In genomic region chr18:9104244-9104901, GRCh38 we compare ENCODE assay signal across 8 cellular contexts. TPM values are rescaled to one million over a fixed set of nuclear protein-coding genes. Genes with fewer than 3 reads are reported as not detected.
DNase-seq lines count a peak whose midpoint lies in the region; ATAC-seq and TF ChIP-seq lines count a peak whose summit lies in the region.

No MANE protein-coding gene starts in this region.

- POLR2A ChIA-PET in MCF 10A (lab: Yijun Ruan, JAX): interaction anchor here (0.6 to 8.5 kb wide), 23 partner anchors 11 to 809 kb away, joined by 3 to 449 read pairs (median 7); partner anchors contain the start of genes ANKRD12 and VAPA

- H3K9me3 ChIP-seq in mononuclear cell (ENCODE audit: low read depth, low read length): no peaks in the 10 kb centered on the region

- H3K4me3 Mint-ChIP-seq in MCF 10A (ENCODE audit: unreplicated experiment): peak overlapping the region; percentile 80

- DNase-seq in HFF-Myc (ENCODE audit: extremely low read depth, low read depth) (no peak), MCF 10A (ENCODE audit: unreplicated experiment) (no peak), NCI-H82 (lab: John Stamatoyannopoulos, UW) (no peak)
- DNase-seq in central memory CD4-positive, alpha-beta T cell: no peak
- DNase-seq in stimulated activated CD4-positive, alpha-beta T cell treated with anti-CD3 and anti-CD28 coated beads, Interleukin-2, amount 100 ng/mL, for 48 hours: no peak

- peaks cover 8% of the 10 kb centered on the region for H3K36me3 Mint-ChIP-seq in MCF 10A (ENCODE audit: insufficient read depth, unreplicated experiment)

- peaks cover 60% of the 10 kb centered on the region for H3K4me1 ChIP-seq in mononuclear cell (ENCODE audit: insufficient read depth, low read length)

- H3K9me3 Mint-ChIP-seq in MCF 10A (ENCODE audit: unreplicated experiment): no peaks in the 10 kb centered on the region

- no peak for TF ChIP-seq CTCF in 22Rv1 (IDR thresholded peaks at IDR 0.05)
- TF ChIP-seq CTCF in HFF-Myc (IDR thresholded peaks at IDR 0.05; ENCODE audit: low read depth, low read length, missing control alignments): no peak
- no peak for TF ChIP-seq CTCF in MCF 10A (IDR thresholded peaks at IDR 0.05; ENCODE audit: unreplicated experiment)

- H3K27ac ChIP-seq in 22Rv1: peak overlapping the region; percentile 88

- peaks cover 50% of the 10 kb centered on the region for H3K4me1 Mint-ChIP-seq in MCF 10A (ENCODE audit: insufficient read depth, unreplicated experiment)

- H3K27me3 ChIP-seq in mononuclear cell (ENCODE audit: insufficient read depth, low read length): no peaks in the 10 kb centered on the region

- no peaks in the 10 kb centered on the region for H3K27me3 Mint-ChIP-seq in MCF 10A (ENCODE audit: insufficient read depth, unreplicated experiment)

- BruUV-seq in MCF 10A (replicated peaks; lab: Mats Ljungman, UMichigan): no TSS peak

- CTCF ChIA-PET in MCF 10A (lab: Yijun Ruan, JAX): interaction anchor here (0.5 to 2.1 kb wide), 8 partner anchors 12 to 1689 kb away, joined by 3 to 10 read pairs (median 4); no protein-coding TSS in a partner anchor

- H3K4me3 ChIP-seq in HFF-Myc (replicated peaks; ENCODE audit: low read depth, low read length) (peak overlapping the region; percentile 72), mononuclear cell (ENCODE audit: low read length) (peak overlapping the region; percentile 83)

- intact Hi-C loops in MCF 10A (cut with micrococcal nuclease): no loop called here

- peak overlapping the region; percentile 86 for H3K27ac Mint-ChIP-seq in MCF 10A (ENCODE audit: low read depth, unreplicated experiment)

- no peak for ATAC-seq in GM21381 (IDR thresholded peaks at IDR 0.05; ENCODE audit: unreplicated experiment)

RNA-seq across cellular contexts. Expression of gene NDUFV2, which starts 1.9 kb away (rescaled TPM):
- total RNA-seq in MCF 10A (2022): 192 and 202 TPM in 2 replicates
- total RNA-seq in mononuclear cell: 355 TPM

RNA-seq across cellular contexts. Expression of gene ANKRD12, which starts 32.2 kb away (rescaled TPM):
- total RNA-seq in MCF 10A (2022): 25.3 and 36.7 TPM in 2 replicates
- 287 TPM for total RNA-seq in mononuclear cell
